ENCODE assay signal across 20 cellular contexts in genomic region chr5:99191181-99191775, GRCh38.
A peak's percentile ranks its signal among the peaks of the same experiment; 100 is the strongest.
DNase-seq lines count a peak whose midpoint lies in the region; ATAC-seq, FAIRE-seq and TF ChIP-seq lines count a peak whose summit lies in the region.
"Had no signal": no experiment of that assay in that cellular context is flagged by ENCODE, and none has a peak within 500 bp of the region (broad histone marks: within the 10 kb centered on the region; RNA-seq: fewer than 3 reads in every experiment).

No MANE protein-coding gene starts in this region.

- dilution Hi-C loops in endothelial cell of umbilical vein (cut with MboI; ENCODE audit: extremely low pct_ligation_motif_present, low sequenced_read_pairs), result no loop called here

- POLR2A ChIA-PET in endothelial cell of umbilical vein (lab: Charles Lee), result no interaction called here

- H3K4me3 ChIP-seq in RWPE2 (ENCODE audit: severe bottlenecking) (no peak overlapping the region), endothelial cell of umbilical vein (replicated peaks in 1 of 3; ENCODE audit: insufficient read depth in 1 of 3, low read depth in 1 of 3, low read length in 3 of 3) (no peak overlapping the region), skeletal muscle cell (ENCODE audit: low read depth, low read length) (no peak overlapping the region)

- TF ChIP-seq POLR2A in H54 (IDR thresholded peaks at IDR 0.05; ENCODE audit: low read depth, low read length) (no peak), endothelial cell of umbilical vein (IDR thresholded peaks at IDR 0.05; ENCODE audit: low read depth, low read length) (no peak)

- DNase-seq in H54 (ENCODE audit: insufficient read length, low spot score), result no peak
- no peak for DNase-seq in RWPE2 (ENCODE audit: low spot score)
- peak; percentile 54 for DNase-seq in endothelial cell of umbilical vein (ENCODE audit: low read depth, low spot score)
- DNase-seq in skeletal muscle cell (ENCODE audit: low read depth), result peak; percentile 22
- no peak for DNase-seq in activated gamma-delta T cell (lab: John Stamatoyannopoulos, UW)
- no peak for DNase-seq in NCI-H2029 treated with DMSO at 0.1 percent for 48 hours (lab: John Stamatoyannopoulos, UW)
- no peak for DNase-seq in G401 (ENCODE audit: low spot score)
- DNase-seq: ACHN; CD4-positive, CD25-positive, alpha-beta regulatory T cell; DMS53; KBM-7; NCI-H1092; NCI-H187; NCI-H2171 treated with DMSO at 0.1 percent for 48 hours; NCI-H510A; NCI-H82 had no signal

- H3K27me3 ChIP-seq in RWPE2 (ENCODE audit: insufficient read depth, poor library complexity, severe bottlenecking) (no peaks in the 10 kb centered on the region), endothelial cell of umbilical vein (ENCODE audit: control insufficient read depth in 2 of 2, insufficient read depth in 2 of 2, low read length in 2 of 2) (no peaks in the 10 kb centered on the region)

- H3K4me2 ChIP-seq in endothelial cell of umbilical vein (ENCODE audit: insufficient read depth, low read length), result peak overlapping the region; percentile 16

- H3K4me1 ChIP-seq in RWPE2 (ENCODE audit: insufficient read depth, poor library complexity, severe bottlenecking), result no peaks in the 10 kb centered on the region
- peaks cover 12% of the 10 kb centered on the region for H3K4me1 ChIP-seq in endothelial cell of umbilical vein (ENCODE audit: control insufficient read depth, extremely low read depth, insufficient read depth, low read length)

- H4K20me1 ChIP-seq in endothelial cell of umbilical vein (replicated peaks; ENCODE audit: control insufficient read depth, extremely low read depth, insufficient read depth, low read length), result no peaks in the 10 kb centered on the region

- CTCF ChIA-PET in endothelial cell of umbilical vein (lab: Charles Lee), result interaction anchor here (0.7 kb wide), 1 partner anchor 86 kb away, joined by 3 read pairs; no protein-coding TSS in a partner anchor

- H3K9ac ChIP-seq in endothelial cell of umbilical vein (replicated peaks; ENCODE audit: extremely low read depth, insufficient read depth, low read length), result no peak overlapping the region

- H3K9me3 ChIP-seq in RWPE2 (ENCODE audit: severe bottlenecking) (no peaks in the 10 kb centered on the region), endothelial cell of umbilical vein (replicated peaks; ENCODE audit: control insufficient read depth, insufficient read depth, low read length) (no peaks in the 10 kb centered on the region)

- H3K27ac ChIP-seq in RWPE2 (ENCODE audit: poor library complexity, severe bottlenecking), result no peak overlapping the region
- H3K27ac ChIP-seq in endothelial cell of umbilical vein (ENCODE audit: insufficient read depth, low read depth, low read length), result peak overlapping the region; percentile 24
- H3K27ac ChIP-seq: HL-60 had no signal

- ATAC-seq in RWPE2 (ENCODE audit: low read depth), result 0 out of 3 replicates have a peak, but pooled peaks have one; percentile 27

- FAIRE-seq in H54 (lab: Jason Lieb, UNC) (peak; percentile 93), endothelial cell of umbilical vein (lab: Jason Lieb, UNC) (peak; percentile 44)
- FAIRE-seq: G401.6, GM12891, RCC 7860 had no signal

- intact Hi-C loops in endothelial cell of umbilical vein (cut with micrococcal nuclease), result no loop called here

- TF ChIP-seq CTCF in RWPE2 (IDR thresholded peaks at IDR 0.05; ENCODE audit: poor library complexity, severe bottlenecking), result no peak
- TF ChIP-seq CTCF in endothelial cell of umbilical vein (IDR thresholded peaks at IDR 0.05; ENCODE audit: extremely low read depth in 1 of 2, insufficient read depth in 1 of 2, low read depth in 1 of 2, low read length in 2 of 2), result no peak

- in situ Hi-C loops in G401 (cut with HindIII; ENCODE audit: low sequenced_read_pairs), result no loop called here

- no peaks in the 10 kb centered on the region for H3K36me3 ChIP-seq in RWPE2 (ENCODE audit: low read depth)
- no peaks in the 10 kb centered on the region for H3K36me3 ChIP-seq in endothelial cell of umbilical vein (ENCODE audit: control insufficient read depth in 2 of 2, extremely low read depth in 1 of 2, insufficient read depth in 2 of 2, low read length in 2 of 2)

- no peaks in the 10 kb centered on the region for H3K79me2 ChIP-seq in endothelial cell of umbilical vein (ENCODE audit: control insufficient read depth, insufficient read depth, low read length)

- no TSS peak for BruUV-seq in endothelial cell of umbilical vein (replicated peaks; lab: Mats Ljungman, UMichigan)

- no peaks in the 10 kb centered on the region for H3K9me1 ChIP-seq in endothelial cell of umbilical vein (replicated peaks; ENCODE audit: control insufficient read depth, extremely low read depth, insufficient read depth, low read length)

- H2AFZ ChIP-seq in endothelial cell of umbilical vein (ENCODE audit: low read depth, low read length), result no peak overlapping the region

TF ChIP-seq in endothelial cell of umbilical vein, 7 proteins besides CTCF, POLR2A, EP300 and RAD21:
- peak; percentile 6 for TF ChIP-seq JUN (IDR thresholded peaks at IDR 0.05; ENCODE audit: borderline replicate concordance, insufficient read depth, insufficient read length, low read depth)
- TF ChIP-seq MAX (IDR thresholded peaks at IDR 0.05; ENCODE audit: insufficient read depth, insufficient read length), result no peak
- no peak for TF ChIP-seq MYC (IDR thresholded peaks at IDR 0.05; ENCODE audit: low read depth, low read length)
- TF ChIP-seq FOS (IDR thresholded peaks at IDR 0.05; ENCODE audit: borderline replicate concordance, insufficient read depth, low read length), result peak; percentile 36
- no peak for TF ChIP-seq GATA2 (IDR thresholded peaks at IDR 0.05; ENCODE audit: insufficient read depth, insufficient read length, low read depth, low read length)
- TF ChIP-seq EZH2 (IDR thresholded peaks at IDR 0.05; ENCODE audit: borderline replicate concordance, low read depth, low read length, severe bottlenecking), result no peak
- no peak for TF ChIP-seq POLR2AphosphoS5 (IDR thresholded peaks at IDR 0.05; ENCODE audit: insufficient read depth, low read depth, low read length)
TF ChIP-seq in endothelial cell of umbilical vein: peak in this region for 2.

Comparison
In these comparisons a context has a peak if more than half of its experiments do, and no peak if none do; other contexts are left out.
1. DNase-seq: peak in endothelial cell of umbilical vein (single experiment) and skeletal muscle cell (single experiment); none in H54 (single experiment), RWPE2 (single experiment), activated gamma-delta T cell (single experiment), NCI-H2029 treated with DMSO at 0.1 percent for 48 hours (single experiment) and G401 (single experiment).